Comparison of ENCODE assay signal across 8 cellular contexts in genomic region chr11:3049430-3050243, GRCh38. TPM values are rescaled to one million over a fixed set of nuclear protein-coding genes. Genes with fewer than 3 reads are reported as not detected.
DNase-seq lines count a peak whose midpoint lies in the region; ATAC-seq, FAIRE-seq and TF ChIP-seq lines count a peak whose summit lies in the region.

No MANE protein-coding gene starts in this region.

- peak overlapping the region; percentile 83 for H4K91ac ChIP-seq in mesenchymal stem cell (ENCODE audit: low read length)

- peak overlapping the region; percentile 95 for H2AK5ac ChIP-seq in mesenchymal stem cell (ENCODE audit: low read length, severe bottlenecking)

- TF ChIP-seq RAD21 in HCT116 (IDR thresholded peaks at IDR 0.05; ENCODE audit: low read depth), result no peak

- H3K23ac ChIP-seq in mesenchymal stem cell (ENCODE audit: low read length in 2 of 2), result peak overlapping the region in 1 of 2 experiments; percentile 87

- no peaks in the 10 kb centered on the region for H3K27me3 ChIP-seq in HCT116 (ENCODE audit: insufficient read depth, low read length)
- H3K27me3 ChIP-seq in mesenchymal stem cell (ENCODE audit: control insufficient read depth in 1 of 2, insufficient read depth in 1 of 2, low read length in 2 of 2), result no peaks in the 10 kb centered on the region

- peak overlapping the region; percentile 45 to 55 for H3K4ac ChIP-seq in mesenchymal stem cell (ENCODE audit: low read depth in 1 of 2, low read length in 2 of 2)

- 29% methylated on average over 18 of the region's 18 CpGs for WGBS in mesenchymal stem cell

- no TSS peak for BruUV-seq in HCT116 (replicated peaks; lab: Mats Ljungman, UMichigan)

- TF ChIP-seq CTCF in HCT116 (IDR thresholded peaks at IDR 0.05 in 2 of 3, conservative IDR thresholded peaks at IDR 0.05 in 1 of 3; ENCODE audit: borderline replicate concordance in 1 of 3, insufficient read depth in 1 of 3, low read depth in 2 of 3, low read length in 2 of 3), result peak in 1 of 3 experiments; percentile 9; a peak in 1 of 6 replicates
- TF ChIP-seq CTCF in coronary artery (IDR thresholded peaks at IDR 0.05), result no peak

- H3K36me3 ChIP-seq in HCT116 (ENCODE audit: control insufficient read depth in 1 of 2, insufficient read depth in 2 of 2, low read length in 2 of 2) (peaks cover 2 to 21% of the 10 kb centered on the region in 2 experiments; a peak in 3 of 4 replicates), mesenchymal stem cell (ENCODE audit: control insufficient read depth in 1 of 2, insufficient read depth in 2 of 2, low read depth in 1 of 2, low read length in 2 of 2) (peaks cover 39 to 55% of the 10 kb centered on the region in 2 experiments)

- H3K4me3 ChIP-seq in HCT116 (replicated peaks in 1 of 2; ENCODE audit: low read depth in 1 of 2, low read length in 2 of 2) (peak overlapping the region in 1 of 2 experiments; percentile 19; a peak in 1 of 4 replicates), coronary artery (peak overlapping the region; percentile 9), mesenchymal stem cell (ENCODE audit: insufficient read depth in 1 of 2, low read depth in 1 of 2, low read length in 2 of 2) (peak overlapping the region in 1 of 2 experiments; percentile 56)

- no peaks in the 10 kb centered on the region for H3K9me2 ChIP-seq in HCT116 (ENCODE audit: insufficient read depth)

- H3K79me1 ChIP-seq in mesenchymal stem cell (replicated peaks; ENCODE audit: low read length, poor library complexity, severe bottlenecking), result peaks cover 29% of the 10 kb centered on the region

- peak overlapping the region; percentile 88 to 94 for H3K18ac ChIP-seq in mesenchymal stem cell (ENCODE audit: low read depth in 1 of 2, low read length in 2 of 2)

- peak overlapping the region; percentile 74 for H4K8ac ChIP-seq in mesenchymal stem cell (ENCODE audit: low read length)

- peak overlapping the region; percentile 46 for H3K9ac ChIP-seq in HCT116 (ENCODE audit: low read length)
- peak overlapping the region; percentile 80 for H3K9ac ChIP-seq in mesenchymal stem cell (ENCODE audit: low read length)

- intact Hi-C loops in HCT116 (cut with micrococcal nuclease), result no loop called here

- CTCF ChIA-PET in HCT116 (lab: Charles Lee), result interaction anchor here (0.9 to 1.4 kb wide), 3 partner anchors 12 to 42 kb away, joined by 3 to 6 read pairs (median 3); no protein-coding TSS in a partner anchor

- peak; percentile 94 for ATAC-seq in HCT116

- peak; percentile 85 for FAIRE-seq in GM12891 (lab: Jason Lieb, UNC)

- H2AFZ ChIP-seq in HCT116 (ENCODE audit: low read depth, low read length, poor library complexity, severe bottlenecking) (no peak overlapping the region), mesenchymal stem cell (ENCODE audit: low read depth, low read length) (no peak overlapping the region)

- POLR2A ChIA-PET in HCT116 (lab: Charles Lee), result interaction anchor here (0.7 to 1.2 kb wide), 2 partner anchors 9 to 120 kb away, joined by 4 to 5 read pairs; partner anchors contain the start of gene PHLDA2

- H3K27ac ChIP-seq in HCT116 (ENCODE audit: low read depth, low read length) (peak overlapping the region; percentile 30), coronary artery (peak overlapping the region; percentile 38 to 80), mesenchymal stem cell (ENCODE audit: low read length, poor library complexity, severe bottlenecking) (peak overlapping the region; percentile 82)

- peak overlapping the region in 1 of 2 experiments; percentile 75 for H3K14ac ChIP-seq in mesenchymal stem cell (ENCODE audit: low read length in 2 of 2)

- RAD21 ChIA-PET in HCT116 (lab: Charles Lee; ENCODE audit: low non-redundant PET in 1 of 2, low total read pairs in 2 of 2, uncharacterized antibody in 2 of 2, unreplicated experiment in 2 of 2), result no interaction called here

- DNase-seq in GM12891 (ENCODE audit: insufficient read length, low spot score), result peak; percentile 67
- peak; percentile 35 for DNase-seq in HCT116 (ENCODE audit: low read depth, low spot score)
- DNase-seq in NCI-H1092 treated with DMSO at 0.1 percent for 48 hours (lab: John Stamatoyannopoulos, UW), result peak; percentile 47
- DNase-seq in activated CD4-positive, CD25-positive, alpha-beta regulatory T cell treated with anti-CD3 and anti-CD28 coated beads, Interleukin-2, amount 50 U/mL, for 72 hours, result peak; percentile 64
- peak; percentile 89 for DNase-seq in coronary artery (ENCODE audit: low spot score)
- peak; percentile 99 for DNase-seq in mesenchymal stem cell
- peak; percentile 20 to 50 for DNase-seq in stimulated activated CD8-positive, alpha-beta memory T cell treated with anti-CD3 and anti-CD28 coated beads, Interleukin-4, amount 100 ng/mL, for 4 hours (ENCODE audit: low read depth in 2 of 2, low spot score in 1 of 2)
- no peak for DNase-seq in G401 (ENCODE audit: low spot score)

- H3K4me1 ChIP-seq in HCT116 (ENCODE audit: control insufficient read depth in 1 of 2, insufficient read depth in 2 of 2, low read length in 2 of 2) (peaks cover 17 to 27% of the 10 kb centered on the region in 2 experiments), mesenchymal stem cell (ENCODE audit: control insufficient read depth, insufficient read depth, low read depth, low read length) (peaks cover 60% of the 10 kb centered on the region)

- peak overlapping the region; percentile 84 for H2BK12ac ChIP-seq in mesenchymal stem cell (ENCODE audit: low read length in 2 of 2)

- H3K4me2 ChIP-seq in HCT116 (ENCODE audit: low read length) (peak overlapping the region; percentile 74), mesenchymal stem cell (ENCODE audit: low read length, poor library complexity, severe bottlenecking) (peak overlapping the region; percentile 49)

- H3K79me2 ChIP-seq in HCT116 (ENCODE audit: insufficient read depth, low read length), result peaks cover 95% of the 10 kb centered on the region

- no peak overlapping the region for H2BK15ac ChIP-seq in mesenchymal stem cell (ENCODE audit: low read depth, poor library complexity, severe bottlenecking)

- H3K9me3 ChIP-seq in HCT116 (ENCODE audit: control insufficient read depth in 1 of 2, insufficient read depth in 1 of 2, low read depth in 1 of 2, low read length in 2 of 2) (no peaks in the 10 kb centered on the region), mesenchymal stem cell (ENCODE audit: control insufficient read depth, low read length) (no peaks in the 10 kb centered on the region)

- in situ Hi-C loops in G401 (cut with HindIII; ENCODE audit: low sequenced_read_pairs), result no loop called here

- peak overlapping the region; percentile 21 for H2BK120ac ChIP-seq in mesenchymal stem cell (ENCODE audit: low read depth, low read length)

- no peak for TF ChIP-seq POLR2A in GM12891 (IDR thresholded peaks at IDR 0.05; ENCODE audit: low read depth, low read length)
- TF ChIP-seq POLR2A in HCT116 (IDR thresholded peaks at IDR 0.05; ENCODE audit: borderline replicate concordance, extremely low read depth, insufficient read depth, insufficient read length), result no peak

- no peaks in the 10 kb centered on the region for H4K20me1 ChIP-seq in HCT116 (ENCODE audit: insufficient read depth)

- H2BK5ac ChIP-seq in mesenchymal stem cell (ENCODE audit: low read depth, low read length, poor library complexity, severe bottlenecking), result peak overlapping the region; percentile 69

TF ChIP-seq in GM12891, 5 proteins besides CTCF, POLR2A, EP300 and RAD21:
- TF ChIP-seq SPI1 (IDR thresholded peaks at IDR 0.05; ENCODE audit: low read depth, low read length) (peak; percentile 19; the same call in 1 of the 2 replicates), POLR2AphosphoS5 (IDR thresholded peaks at IDR 0.05; ENCODE audit: low read depth, low read length) (no peak)

TF ChIP-seq in HCT116, 20 proteins besides CTCF, POLR2A, EP300 and RAD21:
- TF ChIP-seq SIN3A (IDR thresholded peaks at IDR 0.05; ENCODE audit: low read depth) (peak; percentile 58; the same call in 1 of the 2 replicates), POLR2AphosphoS5 (IDR thresholded peaks at IDR 0.05; ENCODE audit: low read depth, low read length) (no peak)

RNA-seq across cellular contexts. Expression of gene CARS1, which starts 7.6 kb away (rescaled TPM):
- 29.5 TPM for polyA plus RNA-seq in GM12891 (2012; ENCODE audit: low read depth, missing spikeins)
- 124 TPM for total RNA-seq in HCT116 (2021; ENCODE audit: unreplicated experiment)
- polyA plus RNA-seq in HCT116 (2012), result 101 and 128 TPM in 2 replicates
- polyA plus RNA-seq in mesenchymal stem cell (2013, experiment 1 of 2), result 70.6 TPM
- 69.9 TPM for polyA plus RNA-seq in mesenchymal stem cell (2013, experiment 2 of 2)
- total RNA-seq in G401 (2014; rRNA removed; shearing (Covaris generic)), result 23.2 and 24.0 TPM in 2 replicates

RNA-seq across cellular contexts. Expression of gene NAP1L4, which starts 57.5 kb away (rescaled TPM):
- polyA plus RNA-seq in GM12891 (2012; ENCODE audit: low read depth, missing spikeins), result 85.6 TPM
- 144 TPM for total RNA-seq in HCT116 (2021; ENCODE audit: unreplicated experiment)
- 63.0 and 82.2 TPM in 2 replicates for polyA plus RNA-seq in HCT116 (2012)
- polyA plus RNA-seq in mesenchymal stem cell (2013, experiment 1 of 2), result 67.4 TPM
- polyA plus RNA-seq in mesenchymal stem cell (2013, experiment 2 of 2), result 68.8 TPM
- 182 and 291 TPM in 2 replicates for total RNA-seq in G401 (2014; rRNA removed; shearing (Covaris generic))

Comparison
In these comparisons a context has a peak if more than half of its experiments do, and no peak if none do; other contexts are left out.
1. H3K27ac ChIP-seq: peak in every context shown above with its lines; median percentile 82 in mesenchymal stem cell; 59 in coronary artery; 30 in HCT116.